In the genomic region with DNA sequence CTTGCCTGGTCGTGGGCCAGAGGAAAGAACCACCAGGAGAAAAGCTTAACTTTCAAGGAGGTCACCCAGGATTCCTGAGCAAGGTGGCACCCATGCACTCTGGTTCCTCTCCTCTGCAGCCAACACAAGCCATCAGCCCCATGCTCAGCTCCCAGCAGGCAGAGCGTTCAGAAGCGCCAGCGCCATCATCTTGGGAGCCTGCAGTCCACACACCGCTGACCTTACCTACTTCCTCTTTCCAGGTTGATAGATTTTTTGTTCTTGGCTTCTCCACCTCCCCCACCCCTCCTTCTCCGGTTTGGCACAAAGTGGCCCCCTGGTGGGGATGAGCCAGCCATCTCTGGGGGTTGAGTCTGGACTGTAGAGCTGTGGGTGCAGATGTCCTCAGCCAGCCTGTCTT, we compare ENCODE assay signal across 15 cellular contexts. TPM values are rescaled to one million over a fixed set of nuclear protein-coding genes. Genes with fewer than 3 reads are reported as not detected.
A peak's percentile ranks its signal among the peaks of the same experiment; 100 is the strongest.
DNase-seq lines count a peak whose midpoint lies in the region; ATAC-seq and TF ChIP-seq lines count a peak whose summit lies in the region.
"Had no signal": no experiment of that assay in that cellular context is flagged by ENCODE, and none has a peak within 500 bp of the region (broad histone marks: within the 10 kb centered on the region; RNA-seq: fewer than 3 reads in every experiment).

No MANE protein-coding gene starts in this region.

- peaks cover 23% of the 10 kb centered on the region for H3K4me1 ChIP-seq in CD8-positive, alpha-beta T cell (ENCODE audit: insufficient read depth, low read length)

- intact Hi-C loops in CD8-positive, alpha-beta T cell (cut with DNase I, micrococcal nuclease), result no loop called here

- H3K4me1 Mint-ChIP-seq in CD8-positive, alpha-beta T cell (ENCODE audit: low read depth), result peaks cover 28% of the 10 kb centered on the region
- peaks cover 40% of the 10 kb centered on the region for H3K4me1 Mint-ChIP-seq in mesothelial cell of epicardium

- H3K4me3 Mint-ChIP-seq in CD8-positive, alpha-beta T cell, result peak overlapping the region; percentile 77
- peak overlapping the region; percentile 81 for H3K4me3 Mint-ChIP-seq in mesothelial cell of epicardium

- no peak overlapping the region for H3K27ac Mint-ChIP-seq in CD8-positive, alpha-beta T cell
- H3K27ac Mint-ChIP-seq in mesothelial cell of epicardium, result peak overlapping the region; percentile 92

- no peak overlapping the region for H3K4me3 ChIP-seq in CD8-positive, alpha-beta T cell (ENCODE audit: low read depth, low read length)
- H3K4me3 ChIP-seq: hepatocyte, right atrium auricular region had no signal

- no peak for TF ChIP-seq CTCF in CD8-positive, alpha-beta T cell (IDR thresholded peaks at IDR 0.05)
- TF ChIP-seq CTCF in mesothelial cell of epicardium (IDR thresholded peaks at IDR 0.05; ENCODE audit: unreplicated experiment), result no peak

- peaks cover 11% of the 10 kb centered on the region for H3K27me3 ChIP-seq in CD8-positive, alpha-beta T cell (ENCODE audit: insufficient read depth, low read length)

- no peaks in the 10 kb centered on the region for H3K36me3 Mint-ChIP-seq in CD8-positive, alpha-beta T cell
- H3K36me3 Mint-ChIP-seq in mesothelial cell of epicardium, result peaks cover 9% of the 10 kb centered on the region
- H3K36me3 Mint-ChIP-seq: CD4-positive, CD25-positive, alpha-beta regulatory T cell had no signal

- no peak for DNase-seq in CD8-positive, alpha-beta T cell
- DNase-seq in Kasumi-1 (lab: John Stamatoyannopoulos, UW), result peak; percentile 68 to 78
- DNase-seq in UCSD-AML1 (lab: John Stamatoyannopoulos, UW; ENCODE audit: unreplicated experiment), result peak; percentile 30
- no peak for DNase-seq in mesothelial cell of epicardium (ENCODE audit: low spot score in 2 of 2, unreplicated experiment in 2 of 2)
- no peak for DNase-seq in HCEC 1CT
- DNase-seq in globus pallidus (ENCODE audit: low spot score), result no peak
- DNase-seq in activated CD8-positive, alpha-beta memory T cell treated with anti-CD3 and anti-CD28 coated beads, Interleukin-2, amount 50 U/mL, for 4 hours, result no peak
- no peak for DNase-seq in NCI-H82 (lab: John Stamatoyannopoulos, UW)
- DNase-seq: activated CD4-positive, alpha-beta T cell treated with anti-CD3 and anti-CD28 coated beads for 48 hours; CD4-positive, CD25-positive, alpha-beta regulatory T cell; stimulated activated CD4-positive, alpha-beta T cell treated with anti-CD3 and anti-CD28 coated beads, Interleukin-4, amount 100 ng/mL, for 4 hours had no signal

- H3K9me3 Mint-ChIP-seq in CD8-positive, alpha-beta T cell, result no peaks in the 10 kb centered on the region
- H3K9me3 Mint-ChIP-seq in mesothelial cell of epicardium, result peaks cover 9% of the 10 kb centered on the region

- peaks cover 18% of the 10 kb centered on the region for H3K27me3 Mint-ChIP-seq in CD8-positive, alpha-beta T cell (ENCODE audit: low read depth)
- H3K27me3 Mint-ChIP-seq in mesothelial cell of epicardium (ENCODE audit: low read depth), result no peaks in the 10 kb centered on the region

- H3K36me3 ChIP-seq in CD8-positive, alpha-beta T cell (ENCODE audit: insufficient read depth, low read length), result no peaks in the 10 kb centered on the region
- H3K36me3 ChIP-seq: right atrium auricular region had no signal

- CTCF ChIA-PET in CD8-positive, alpha-beta T cell (lab: Charles Lee), result interaction anchor here (0.8 to 2.0 kb wide), 4 partner anchors 9 to 43 kb away, joined by 3 to 4 read pairs (median 4); no protein-coding TSS in a partner anchor

- H3K9me3 ChIP-seq in CD8-positive, alpha-beta T cell (ENCODE audit: low read length), result no peaks in the 10 kb centered on the region
- H3K9me3 ChIP-seq: right atrium auricular region had no signal

- POLR2A ChIA-PET in CD8-positive, alpha-beta T cell (lab: Charles Lee), result interaction anchor here (0.5 kb wide), 1 partner anchor 16 kb away, joined by 3 read pairs; no protein-coding TSS in a partner anchor

- no peak overlapping the region for H3K27ac ChIP-seq in CD8-positive, alpha-beta T cell (ENCODE audit: low read depth, low read length)
- H3K27ac ChIP-seq: epithelial cell of prostate, hepatocyte, right atrium auricular region had no signal

- no peak for ATAC-seq in CD8-positive, alpha-beta T cell

RNA-seq across cellular contexts. Expression of a gene that starts 1.7 kb away (rescaled TPM):
- 1 to 10 TPM; 5.7 to 6.5 TPM for total RNA-seq in CD8-positive, alpha-beta T cell
- 259 to 274 TPM (median 266 TPM) in 3 replicates for total RNA-seq in mesothelial cell of epicardium
- total RNA-seq: SK-MEL-5 had no signal

RNA-seq across cellular contexts. Expression of a gene that starts 28.4 kb away (rescaled TPM):
- not detected for total RNA-seq in CD8-positive, alpha-beta T cell
- 9.4 to 12.2 TPM (median 10.5 TPM) in 3 replicates for total RNA-seq in mesothelial cell of epicardium
- total RNA-seq: hepatocyte, SK-MEL-5 had no signal

Comparison
In these comparisons a context has a peak if more than half of its experiments do, and no peak if none do; other contexts are left out.
1. DNase-seq: peak in Kasumi-1 (2 of 2) and UCSD-AML1 (single experiment); none in CD8-positive, alpha-beta T cell (0 of 7), mesothelial cell of epicardium (0 of 2), HCEC 1CT (single experiment), globus pallidus (single experiment), activated CD8-positive, alpha-beta memory T cell treated with anti-CD3 and anti-CD28 coated beads, Interleukin-2, amount 50 U/mL, for 4 hours (single experiment) and NCI-H82 (single experiment).
2. RNA of a gene that starts 1.7 kb away (total RNA-seq): 259 to 274 TPM in mesothelial cell of epicardium; 5.7 to 6.5 TPM in CD8-positive, alpha-beta T cell; every median in the first group is over 10 times any median in the second.